ENCODE assay signal across 16 cellular contexts in the genomic region with DNA sequence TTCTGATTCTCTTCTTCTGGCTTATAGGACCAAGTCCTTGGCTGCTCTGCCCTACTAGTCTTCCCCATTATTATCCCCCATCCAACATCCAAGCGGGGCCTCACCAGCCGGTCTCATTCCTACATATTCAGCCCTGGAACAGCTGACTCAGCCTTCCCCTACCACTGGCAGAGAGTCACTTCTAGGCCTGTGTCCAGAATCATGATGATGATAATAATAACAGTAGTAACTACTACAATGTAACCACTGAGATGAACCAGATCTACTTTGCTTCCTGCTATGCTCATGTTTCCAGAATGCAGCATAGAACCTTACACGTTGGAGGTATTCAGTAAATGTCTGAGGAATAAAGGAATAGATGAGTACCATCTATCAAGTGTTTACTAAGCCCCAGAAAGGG.
DNase-seq lines count a peak whose midpoint lies in the region; ATAC-seq and TF ChIP-seq lines count a peak whose summit lies in the region.
"Had no signal": no experiment of that assay in that cellular context is flagged by ENCODE, and none has a peak within 500 bp of the region (broad histone marks: within the 10 kb centered on the region; RNA-seq: fewer than 3 reads in every experiment).

No MANE protein-coding gene starts in this region.

- H3K4me1 ChIP-seq in mesenchymal stem cell (ENCODE audit: control insufficient read depth, insufficient read depth, low read depth, low read length) (peaks cover 13% of the 10 kb centered on the region), tibial artery (no peaks in the 10 kb centered on the region), suprapubic skin (no peaks in the 10 kb centered on the region)
- H3K4me1 ChIP-seq: colonic mucosa, esophagus squamous epithelium, parathyroid adenoma had no signal

- no peak overlapping the region for H3K27ac ChIP-seq in mesenchymal stem cell (ENCODE audit: low read length, poor library complexity, severe bottlenecking)
- no peak overlapping the region for H3K27ac ChIP-seq in tibial artery
- no peak overlapping the region for H3K27ac ChIP-seq in suprapubic skin
- H3K27ac ChIP-seq: colonic mucosa, esophagus squamous epithelium, parathyroid adenoma, SK-N-MC had no signal

- H4K8ac ChIP-seq in mesenchymal stem cell (ENCODE audit: low read length), result no peak overlapping the region

- no peak overlapping the region for H2BK15ac ChIP-seq in mesenchymal stem cell (ENCODE audit: low read depth, poor library complexity, severe bottlenecking)

- H3K4me3 Mint-ChIP-seq in activated T-cell treated with anti-CD3 and anti-CD28 coated beads, Interleukin-2, amount 50 U/mL, for 24 hours, result no peak overlapping the region
- H3K4me3 Mint-ChIP-seq: activated naive CD4-positive, alpha-beta T cell treated with anti-CD3 and anti-CD28 coated beads, Interleukin-2, amount 50 U/mL, for 24 hours; type B pancreatic cell had no signal

- no peaks in the 10 kb centered on the region for H3K9me3 ChIP-seq in mesenchymal stem cell (ENCODE audit: control insufficient read depth, low read length)
- no peaks in the 10 kb centered on the region for H3K9me3 ChIP-seq in tibial artery
- no peaks in the 10 kb centered on the region for H3K9me3 ChIP-seq in suprapubic skin
- H3K9me3 ChIP-seq: colonic mucosa, esophagus squamous epithelium had no signal

- no peak for ATAC-seq in GM18520 (IDR thresholded peaks at IDR 0.05; ENCODE audit: unreplicated experiment)

- H3K4me1 Mint-ChIP-seq in activated T-cell treated with anti-CD3 and anti-CD28 coated beads, Interleukin-2, amount 50 U/mL, for 24 hours (ENCODE audit: low read depth), result no peaks in the 10 kb centered on the region
- H3K4me1 Mint-ChIP-seq: activated naive CD4-positive, alpha-beta T cell treated with anti-CD3 and anti-CD28 coated beads, Interleukin-2, amount 50 U/mL, for 24 hours had no signal

- no CpG with 5 or more reads among the region's 3 CpGs for whole genome bisulfite sequencing in mesenchymal stem cell
- 66% methylated on average over 3 of the region's 3 CpGs for WGBS in suprapubic skin

- no peak for TF ChIP-seq POLR2A in suprapubic skin (IDR thresholded peaks at IDR 0.05)

- H3K36me3 ChIP-seq in mesenchymal stem cell (ENCODE audit: control insufficient read depth in 1 of 2, insufficient read depth in 2 of 2, low read depth in 1 of 2, low read length in 2 of 2) (no peaks in the 10 kb centered on the region), tibial artery (no peaks in the 10 kb centered on the region), suprapubic skin (no peaks in the 10 kb centered on the region)
- H3K36me3 ChIP-seq: colonic mucosa, esophagus squamous epithelium had no signal

- no peak overlapping the region for H2AFZ ChIP-seq in mesenchymal stem cell (ENCODE audit: low read depth, low read length)
- H2AFZ ChIP-seq: parathyroid adenoma had no signal

- H3K18ac ChIP-seq in mesenchymal stem cell (ENCODE audit: low read depth in 1 of 2, low read length in 2 of 2), result no peak overlapping the region

- H2BK120ac ChIP-seq in mesenchymal stem cell (ENCODE audit: low read depth, low read length), result no peak overlapping the region

- no peak overlapping the region for H2BK5ac ChIP-seq in mesenchymal stem cell (ENCODE audit: low read depth, low read length, poor library complexity, severe bottlenecking)

- H3K9ac ChIP-seq in mesenchymal stem cell (ENCODE audit: low read length), result peak overlapping the region; percentile 8
- H3K9ac ChIP-seq: parathyroid adenoma had no signal

- H3K9me3 Mint-ChIP-seq in activated T-cell treated with anti-CD3 and anti-CD28 coated beads, Interleukin-2, amount 50 U/mL, for 24 hours, result no peaks in the 10 kb centered on the region
- H3K9me3 Mint-ChIP-seq: activated naive CD4-positive, alpha-beta T cell treated with anti-CD3 and anti-CD28 coated beads, Interleukin-2, amount 50 U/mL, for 24 hours had no signal

- H3K4me3 ChIP-seq in cardiac fibroblast (replicated peaks in 1 of 2; ENCODE audit: low read depth in 2 of 2, low read length in 2 of 2) (no peak overlapping the region), mesenchymal stem cell (ENCODE audit: insufficient read depth in 1 of 2, low read depth in 1 of 2, low read length in 2 of 2) (no peak overlapping the region), tibial artery (no peak overlapping the region), suprapubic skin (no peak overlapping the region)
- H3K4me3 ChIP-seq: colonic mucosa, esophagus squamous epithelium, SK-N-MC had no signal

- no peaks in the 10 kb centered on the region for H3K36me3 Mint-ChIP-seq in activated T-cell treated with anti-CD3 and anti-CD28 coated beads, Interleukin-2, amount 50 U/mL, for 24 hours (ENCODE audit: low read depth)
- H3K36me3 Mint-ChIP-seq: activated naive CD4-positive, alpha-beta T cell treated with anti-CD3 and anti-CD28 coated beads, Interleukin-2, amount 50 U/mL, for 24 hours; type B pancreatic cell had no signal

- H3K27me3 ChIP-seq in mesenchymal stem cell (ENCODE audit: control insufficient read depth in 1 of 2, insufficient read depth in 1 of 2, low read length in 2 of 2), result peaks cover 0 to 3% of the 10 kb centered on the region in 2 experiments
- no peaks in the 10 kb centered on the region for H3K27me3 ChIP-seq in tibial artery
- H3K27me3 ChIP-seq in suprapubic skin, result no peaks in the 10 kb centered on the region
- H3K27me3 ChIP-seq: colonic mucosa, esophagus squamous epithelium had no signal

- no peak overlapping the region for H3K27ac Mint-ChIP-seq in activated T-cell treated with anti-CD3 and anti-CD28 coated beads, Interleukin-2, amount 50 U/mL, for 24 hours
- H3K27ac Mint-ChIP-seq: activated naive CD4-positive, alpha-beta T cell treated with anti-CD3 and anti-CD28 coated beads, Interleukin-2, amount 50 U/mL, for 24 hours; type B pancreatic cell had no signal

- TF ChIP-seq CTCF in AG09319 (IDR thresholded peaks at IDR 0.05; ENCODE audit: low read depth, low read length), result no peak
- TF ChIP-seq CTCF in cardiac fibroblast (IDR thresholded peaks at IDR 0.05; ENCODE audit: low read depth, low read length), result no peak
- TF ChIP-seq CTCF in tibial artery (IDR thresholded peaks at IDR 0.05), result no peak
- TF ChIP-seq CTCF in suprapubic skin (IDR thresholded peaks at IDR 0.05), result no peak

- H3K4me2 ChIP-seq in mesenchymal stem cell (ENCODE audit: low read length, poor library complexity, severe bottlenecking), result no peak overlapping the region

- intact Hi-C loops in tibial artery (cut with DNase I; ENCODE audit: low total_unique reads), result no loop called here

- no peak overlapping the region for H3K4ac ChIP-seq in mesenchymal stem cell (ENCODE audit: low read depth in 1 of 2, low read length in 2 of 2)

- H3K14ac ChIP-seq in mesenchymal stem cell (ENCODE audit: low read length in 2 of 2), result no peak overlapping the region

- H2AK5ac ChIP-seq in mesenchymal stem cell (ENCODE audit: low read length, severe bottlenecking), result no peak overlapping the region

- no peak for TF ChIP-seq EP300 in suprapubic skin (IDR thresholded peaks at IDR 0.05)

- H3K27me3 Mint-ChIP-seq in activated T-cell treated with anti-CD3 and anti-CD28 coated beads, Interleukin-2, amount 50 U/mL, for 24 hours, result peaks cover 6% of the 10 kb centered on the region

- no peak overlapping the region for H3K23ac ChIP-seq in mesenchymal stem cell (ENCODE audit: low read length in 2 of 2)

- DNase-seq in AG09319 (ENCODE audit: extremely low read depth, low read depth), result peak; percentile 45
- peak; percentile 89 for DNase-seq in LHCN-M2 (ENCODE audit: low read depth)
- peak; percentile 90 to 91 for DNase-seq in cardiac fibroblast (ENCODE audit: low read depth in 2 of 2)
- peak; percentile 38 for DNase-seq in mesenchymal stem cell
- no peak for DNase-seq in activated T-cell treated with anti-CD3 and anti-CD28 coated beads, Interleukin-2, amount 50 U/mL, for 24 hours
- no peak for DNase-seq in tibial artery
- DNase-seq in suprapubic skin (ENCODE audit: low spot score in 2 of 2), result no peak
- DNase-seq: C1 segment of cervical spinal cord, colonic mucosa, esophagus squamous epithelium, H7 had no signal

- H3K79me1 ChIP-seq in mesenchymal stem cell (replicated peaks; ENCODE audit: low read length, poor library complexity, severe bottlenecking), result no peaks in the 10 kb centered on the region

- H2BK12ac ChIP-seq in mesenchymal stem cell (ENCODE audit: low read length in 2 of 2), result no peak overlapping the region

- no peak overlapping the region for H4K91ac ChIP-seq in mesenchymal stem cell (ENCODE audit: low read length)

Comparison
In these comparisons a context has a peak if more than half of its experiments do, and no peak if none do; other contexts are left out.
1. DNase-seq: peak in AG09319 (single experiment), LHCN-M2 (single experiment), cardiac fibroblast (2 of 2) and mesenchymal stem cell (single experiment); none in activated T-cell treated with anti-CD3 and anti-CD28 coated beads, Interleukin-2, amount 50 U/mL, for 24 hours (single experiment), tibial artery (0 of 2) and suprapubic skin (0 of 2).